Comparison of ENCODE assay signal across 14 cellular contexts in the genomic region with DNA sequence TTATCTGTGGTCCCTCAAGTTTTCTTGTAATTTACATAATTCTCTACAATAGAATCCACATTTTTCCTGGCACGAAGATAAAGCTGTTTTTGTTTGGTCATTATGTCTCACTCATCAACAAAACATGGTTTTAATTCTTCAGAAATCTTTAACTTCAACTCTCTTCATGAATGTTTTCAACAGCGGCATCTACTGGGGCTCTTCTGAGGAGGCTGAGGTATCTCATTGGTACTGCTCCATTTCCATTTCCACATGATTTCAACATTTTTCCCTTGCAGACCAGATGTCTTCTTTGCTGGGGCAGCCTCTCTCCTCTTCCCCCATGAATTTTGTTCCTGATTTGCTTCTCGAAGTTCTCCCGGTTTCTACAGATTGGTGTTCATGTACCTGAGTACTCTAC.
"Had no signal": no experiment of that assay in that cellular context is flagged by ENCODE, and none has a peak within 500 bp of the region (broad histone marks: within the 10 kb centered on the region; RNA-seq: fewer than 3 reads in every experiment).

No MANE protein-coding gene starts in this region.

- H3K27me3 ChIP-seq: esophagus squamous epithelium, gastroesophageal sphincter, ovary had no signal

- H3K4me3 ChIP-seq: esophagus squamous epithelium, gastroesophageal sphincter, lower lobe of right lung, ovary, thoracic aorta had no signal

- H3K27ac ChIP-seq: esophagus squamous epithelium, gastroesophageal sphincter, lower lobe of right lung, ovary, thoracic aorta had no signal

- DNase-seq: activated CD4-positive, CD25-positive, alpha-beta regulatory T cell treated with anti-CD3 and anti-CD28 coated beads, Interleukin-2, amount 50 U/mL, for 72 hours; activated naive CD4-positive, alpha-beta T cell treated with Interleukin-2 at 50 U/mL for 16 hours; aorta; cortex of kidney; effector CD8-positive, alpha-beta T cell; esophagus squamous epithelium; left colon; lower lobe of right lung; midbrain; ovary; T-helper 9 cell had no signal

- H3K36me3 ChIP-seq: esophagus squamous epithelium, gastroesophageal sphincter, lower lobe of right lung, ovary, thoracic aorta had no signal

- H3K9me3 ChIP-seq: esophagus squamous epithelium, gastroesophageal sphincter, lower lobe of right lung, ovary, thoracic aorta had no signal

- H3K4me1 ChIP-seq: esophagus squamous epithelium, gastroesophageal sphincter, lower lobe of right lung had no signal

- H3K4me1 Mint-ChIP-seq: neural crest cell had no signal

- H3K4me3 Mint-ChIP-seq: neural crest cell had no signal

- H3K9me3 Mint-ChIP-seq: neural crest cell had no signal
